8 cellular contexts compared by ENCODE assay signal in genomic region chr7:95045236-95045923, GRCh38.
DNase-seq lines count a peak whose midpoint lies in the region; ATAC-seq, FAIRE-seq and TF ChIP-seq lines count a peak whose summit lies in the region.

No MANE protein-coding gene starts in this region.

- H3F3A ChIP-seq in PC-3 (ENCODE audit: low read length, unreplicated experiment): no peaks in the 10 kb centered on the region

- BruUV-seq in PC-3 (replicated peaks; lab: Mats Ljungman, UMichigan): no TSS peak

- H4K20me1 ChIP-seq in PC-3 (ENCODE audit: low read length): no peaks in the 10 kb centered on the region

- H3K4me2 ChIP-seq in PC-3 (ENCODE audit: low read length): no peak overlapping the region

- no peaks in the 10 kb centered on the region for H3K36me3 Mint-ChIP-seq in activated T-cell treated with anti-CD3 and anti-CD28 coated beads, Interleukin-2, amount 50 U/mL, for 72 hours (ENCODE audit: insufficient read depth in 2 of 2)

- no peaks in the 10 kb centered on the region for H3K9me2 ChIP-seq in PC-3 (replicated peaks; ENCODE audit: low read length)

- H3K4me3 Mint-ChIP-seq in activated T-cell treated with anti-CD3 and anti-CD28 coated beads, Interleukin-2, amount 50 U/mL, for 72 hours: no peak overlapping the region

- no peaks in the 10 kb centered on the region for H3K27me3 Mint-ChIP-seq in activated T-cell treated with anti-CD3 and anti-CD28 coated beads, Interleukin-2, amount 50 U/mL, for 72 hours (ENCODE audit: low read depth)

- intact Hi-C loops in PC-3 (cut with micrococcal nuclease): loop anchor here (1.0 to 10.0 kb wide), 6 partner anchors 137 to 596 kb away; partner anchors contain the start of gene SGCE

- no peaks in the 10 kb centered on the region for H3K36me3 ChIP-seq in PC-3 (ENCODE audit: low read depth, low read length)

- CTCF ChIA-PET in PC-3 (lab: Charles Lee): no interaction called here

- peak; percentile 17 for DNase-seq in A172 (ENCODE audit: low spot score)
- DNase-seq in GM12864 (ENCODE audit: low read depth): no peak
- DNase-seq in PC-3: peak; percentile 66
- no peak for DNase-seq in frontal cortex (ENCODE audit: low spot score in 2 of 2)
- no peak for DNase-seq in GM19240 (ENCODE audit: insufficient read length, low spot score)
- no peak for DNase-seq in activated T-cell treated with anti-CD3 and anti-CD28 coated beads, Interleukin-2, amount 50 U/mL, for 72 hours

- H3K4me1 Mint-ChIP-seq in activated T-cell treated with anti-CD3 and anti-CD28 coated beads, Interleukin-2, amount 50 U/mL, for 72 hours (ENCODE audit: low read depth): no peaks in the 10 kb centered on the region

- no peak overlapping the region for H2AFZ ChIP-seq in PC-3 (ENCODE audit: low read length)

- no peaks in the 10 kb centered on the region for H3K4me1 ChIP-seq in PC-3 (ENCODE audit: insufficient read depth, low read length)

- H3K4me3 ChIP-seq in GM12864 (ENCODE audit: low read depth, low read length): no peak overlapping the region
- H3K4me3 ChIP-seq in PC-3 (ENCODE audit: low read length): no peak overlapping the region

- H3K27me3 ChIP-seq in PC-3 (ENCODE audit: low read length): no peaks in the 10 kb centered on the region

- ATAC-seq in PC-3: peak; percentile 99
- no peak for ATAC-seq in HG03139 (IDR thresholded peaks at IDR 0.05; ENCODE audit: unreplicated experiment)
- ATAC-seq in HG03097 (IDR thresholded peaks at IDR 0.05; ENCODE audit: low FRiP score, unreplicated experiment): no peak
- no peak for ATAC-seq in activated T-cell treated with anti-CD3 and anti-CD28 coated beads, Interleukin-2, amount 50 U/mL, for 72 hours (replicated peaks in 1 of 2)

- peak; percentile 77 for FAIRE-seq in frontal cortex (lab: Jason Lieb, UNC)

- TF ChIP-seq CTCF in GM12864 (IDR thresholded peaks at IDR 0.05; ENCODE audit: low read depth, low read length, missing control alignments) (peak; percentile 5), PC-3 (conservative IDR thresholded peaks at IDR 0.05; ENCODE audit: low read depth, low read length) (peak; percentile 74)

- H3K9me3 ChIP-seq in PC-3 (ENCODE audit: low read length): no peaks in the 10 kb centered on the region

- no peak overlapping the region for H3K9ac ChIP-seq in PC-3 (ENCODE audit: low read length)

- H3K9me3 Mint-ChIP-seq in activated T-cell treated with anti-CD3 and anti-CD28 coated beads, Interleukin-2, amount 50 U/mL, for 72 hours: no peaks in the 10 kb centered on the region

- H3K79me2 ChIP-seq in PC-3 (ENCODE audit: low read length): no peaks in the 10 kb centered on the region

- POLR2A ChIA-PET in PC-3 (lab: Charles Lee; ENCODE audit: unreplicated experiment): no interaction called here

- H3K27ac ChIP-seq in PC-3 (ENCODE audit: low read length): no peak overlapping the region

- H3K27ac Mint-ChIP-seq in activated T-cell treated with anti-CD3 and anti-CD28 coated beads, Interleukin-2, amount 50 U/mL, for 72 hours: no peak overlapping the region

Comparison
In these comparisons a context has a peak if more than half of its experiments do, and no peak if none do; other contexts are left out.
1. DNase-seq: peak in A172 (single experiment) and PC-3 (single experiment); none in GM12864 (single experiment), frontal cortex (0 of 2), GM19240 (single experiment) and activated T-cell treated with anti-CD3 and anti-CD28 coated beads, Interleukin-2, amount 50 U/mL, for 72 hours (0 of 2).